In the genomic region with DNA sequence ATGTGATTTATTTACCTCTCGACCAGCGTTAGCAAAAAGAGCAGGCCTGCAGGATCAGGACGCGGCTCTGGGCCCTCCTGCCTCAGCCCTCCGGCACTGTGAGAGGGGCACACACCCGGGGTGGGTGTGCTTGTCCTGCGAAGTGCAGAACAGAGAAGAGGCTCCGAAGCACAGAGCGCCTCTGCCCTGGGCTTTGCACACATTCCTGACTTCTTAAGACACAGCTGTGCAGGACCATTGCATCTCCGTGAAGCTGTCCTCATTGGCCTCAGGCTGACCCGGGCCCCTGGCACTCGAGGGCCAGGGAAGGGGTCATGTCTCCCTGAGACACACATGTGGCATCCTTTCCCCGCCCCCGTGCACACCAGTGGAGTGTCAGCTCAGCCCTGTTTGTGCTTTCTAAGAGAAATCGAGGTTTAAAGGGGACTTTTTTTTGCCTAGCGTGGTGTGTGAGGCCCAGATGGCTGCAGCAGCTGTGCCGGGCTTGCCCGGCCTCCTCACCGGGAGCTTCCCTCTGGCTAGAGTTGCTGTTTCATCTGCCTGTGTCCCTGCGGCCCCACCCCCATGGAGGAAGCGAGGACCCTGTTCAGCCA, we compare ENCODE assay signal across 31 cellular contexts. TPM values are rescaled to one million over a fixed set of nuclear protein-coding genes. Genes with fewer than 3 reads are reported as not detected.
DNase-seq lines count a peak whose midpoint lies in the region; ATAC-seq, FAIRE-seq and TF ChIP-seq lines count a peak whose summit lies in the region.
"Had no signal": no experiment of that assay in that cellular context is flagged by ENCODE, and none has a peak within 500 bp of the region (broad histone marks: within the 10 kb centered on the region; RNA-seq: fewer than 3 reads in every experiment).

No MANE protein-coding gene starts in this region.

- no peak overlapping the region for H3K9ac ChIP-seq in BLaER1
- H3K9ac ChIP-seq: GM23248, neural progenitor cell had no signal

- H3K27me3 Mint-ChIP-seq in natural killer cell treated with Interleukin-12 subunit alpha and Interleukin-12 subunit beta and Interleukin-15 and Interleukin-18, amount 100 ng/mL, for 72 hours: peaks cover 25 to 27% of the 10 kb centered on the region in 2 donors
- H3K27me3 Mint-ChIP-seq: stimulated activated memory B cell treated with anti-CD40 and anti-IgM and Interleukin-4, amounts not matched to agents 10 μg/mL and 1 μg/mL and 100 μg/mL, for 72 hours had no signal

- H3K9me3 Mint-ChIP-seq in natural killer cell treated with Interleukin-12 subunit alpha and Interleukin-12 subunit beta and Interleukin-15 and Interleukin-18, amount 100 ng/mL, for 72 hours: no peaks in the 10 kb centered on the region
- H3K9me3 Mint-ChIP-seq: activated CD8-positive, alpha-beta T cell treated with anti-CD3 and anti-CD28 coated beads for 36 hours; neural progenitor cell; stimulated activated memory B cell treated with anti-CD40 and anti-IgM and Interleukin-4, amounts not matched to agents 10 μg/mL and 1 μg/mL and 100 μg/mL, for 72 hours had no signal

- DNase-seq in GM12891 (ENCODE audit: insufficient read length, low spot score) (no peak), SJCRH30 (peak; percentile 38 to 55), myocyte (ENCODE audit: low read depth) (peak; percentile 22), NCI-H1930 (lab: John Stamatoyannopoulos, UW) (no peak), HTR-8/SVneo (ENCODE audit: insufficient read length, low spot score) (no peak), SHP77 treated with DMSO at 0.1 percent for 48 hours (lab: John Stamatoyannopoulos, UW) (no peak)
- DNase-seq in natural killer cell treated with Interleukin-12 subunit alpha and Interleukin-12 subunit beta and Interleukin-15 and Interleukin-18, amount 100 ng/mL, for 72 hours (ENCODE audit: low spot score): no peak
- DNase-seq: activated CD4-positive, alpha-beta T cell treated with anti-CD3 and anti-CD28 coated beads for 1 hour; activated CD8-positive, alpha-beta T cell treated with anti-CD3 and anti-CD28 coated beads for 36 hours; activated naive CD4-positive, alpha-beta T cell treated with Interleukin-2 at 50 U/mL for 16 hours; Calu3; GM23248; kidney glomerular epithelial cell; mammary epithelial cell; NCI-H1105; NCI-H2029 treated with DMSO at 0.1 percent for 48 hours; NCI-H226; NCI-H748 treated with DMSO at 0.1 percent for 48 hours; stimulated activated CD4-positive, alpha-beta T cell treated with anti-CD3 and anti-CD28 coated beads, Interleukin-4, amount 100 ng/mL, for 4 hours; uterus had no signal

- H3K4me1 ChIP-seq in BLaER1 (peaks cover 19% of the 10 kb centered on the region), SJCRH30 (peaks cover 18% of the 10 kb centered on the region)
- H3K4me1 ChIP-seq: adrenal gland, neural progenitor cell, right lobe of liver, uterus had no signal

- no peak overlapping the region for H3K27ac ChIP-seq in BLaER1
- no peak overlapping the region for H3K27ac ChIP-seq in SJCRH30
- H3K27ac ChIP-seq: adrenal gland, C4-2B, epithelial cell of prostate, GM23248, neural progenitor cell, right lobe of liver, suprapubic skin, uterus had no signal

- no peaks in the 10 kb centered on the region for H3K36me3 Mint-ChIP-seq in natural killer cell treated with Interleukin-12 subunit alpha and Interleukin-12 subunit beta and Interleukin-15 and Interleukin-18, amount 100 ng/mL, for 72 hours
- H3K36me3 Mint-ChIP-seq: brain; neural progenitor cell; stimulated activated memory B cell treated with anti-CD40 and anti-IgM and Interleukin-4, amounts not matched to agents 10 μg/mL and 1 μg/mL and 100 μg/mL, for 72 hours had no signal

- peak overlapping the region; percentile 61 for H3K4me2 ChIP-seq in BLaER1
- H3K4me2 ChIP-seq: neural progenitor cell had no signal

- no peak overlapping the region for H3K27ac Mint-ChIP-seq in natural killer cell treated with Interleukin-12 subunit alpha and Interleukin-12 subunit beta and Interleukin-15 and Interleukin-18, amount 100 ng/mL, for 72 hours
- H3K27ac Mint-ChIP-seq: activated CD8-positive, alpha-beta T cell treated with anti-CD3 and anti-CD28 coated beads for 36 hours; neural progenitor cell; stimulated activated memory B cell treated with anti-CD40 and anti-IgM and Interleukin-4, amounts not matched to agents 10 μg/mL and 1 μg/mL and 100 μg/mL, for 72 hours had no signal

- 0 out of 2 replicates have a peak, but pooled peaks cover 8% of the 10 kb centered on the region for H4K20me1 ChIP-seq in BLaER1

- H3K36me3 ChIP-seq in BLaER1: no peaks in the 10 kb centered on the region
- no peaks in the 10 kb centered on the region for H3K36me3 ChIP-seq in SJCRH30
- H3K36me3 ChIP-seq: adrenal gland, neural progenitor cell, right lobe of liver, suprapubic skin, uterus had no signal

- peak; percentile 43 for FAIRE-seq in GM12891 (lab: Jason Lieb, UNC)
- no peak for FAIRE-seq in HTR-8/SVneo (lab: Jason Lieb, UNC)
- FAIRE-seq: RCC 7860, TTC549 had no signal

- no peak overlapping the region for H3K4me3 Mint-ChIP-seq in natural killer cell treated with Interleukin-12 subunit alpha and Interleukin-12 subunit beta and Interleukin-15 and Interleukin-18, amount 100 ng/mL, for 72 hours
- H3K4me3 Mint-ChIP-seq: activated CD8-positive, alpha-beta T cell treated with anti-CD3 and anti-CD28 coated beads for 36 hours; brain; neural progenitor cell; stimulated activated memory B cell treated with anti-CD40 and anti-IgM and Interleukin-4, amounts not matched to agents 10 μg/mL and 1 μg/mL and 100 μg/mL, for 72 hours had no signal

- H3K4me3 ChIP-seq in BLaER1 (no peak overlapping the region), SJCRH30 (no peak overlapping the region)
- H3K4me3 ChIP-seq: adrenal gland, GM23248, neural progenitor cell, right lobe of liver, suprapubic skin, uterus had no signal

- ATAC-seq in natural killer cell treated with Interleukin-12 subunit alpha and Interleukin-12 subunit beta and Interleukin-15 and Interleukin-18, amount 100 ng/mL, for 72 hours: no peak
- ATAC-seq: activated CD8-positive, alpha-beta T cell treated with anti-CD3 and anti-CD28 coated beads for 36 hours; right lobe of liver; stimulated activated memory B cell treated with anti-CD40 and anti-IgM and Interleukin-4, amounts not matched to agents 10 μg/mL and 1 μg/mL and 100 μg/mL, for 72 hours had no signal

- peaks cover 0 to 12% of the 10 kb centered on the region in 2 donors for H3K4me1 Mint-ChIP-seq in natural killer cell treated with Interleukin-12 subunit alpha and Interleukin-12 subunit beta and Interleukin-15 and Interleukin-18, amount 100 ng/mL, for 72 hours (ENCODE audit: low read depth in 2 of 2)

- no peak for TF ChIP-seq POLR2A in GM12891 (IDR thresholded peaks at IDR 0.05; ENCODE audit: low read depth, low read length)

- H3K9me3 ChIP-seq in BLaER1 (no peaks in the 10 kb centered on the region), SJCRH30 (replicated peaks) (no peaks in the 10 kb centered on the region)
- H3K9me3 ChIP-seq: adrenal gland, right lobe of liver, suprapubic skin, uterus had no signal

- H3K27me3 ChIP-seq in BLaER1 (peaks cover 11% of the 10 kb centered on the region; the same call in 1 of the 2 replicates), SJCRH30 (no peaks in the 10 kb centered on the region)

TF ChIP-seq in GM12891, 5 proteins besides CTCF, POLR2A, EP300 and RAD21:
- TF ChIP-seq POU2F2 (IDR thresholded peaks at IDR 0.05; ENCODE audit: low read depth, low read length): no peak
- TF ChIP-seq TAF1 (IDR thresholded peaks at IDR 0.05; ENCODE audit: low read depth, low read length): no peak
- TF ChIP-seq PAX5 (IDR thresholded peaks at IDR 0.05; ENCODE audit: insufficient read depth, low read length, severe bottlenecking): no peak
- no peak for TF ChIP-seq SPI1 (IDR thresholded peaks at IDR 0.05; ENCODE audit: low read depth, low read length)
- no peak for TF ChIP-seq POLR2AphosphoS5 (IDR thresholded peaks at IDR 0.05; ENCODE audit: low read depth, low read length)

RNA-seq across cellular contexts. Expression of a gene that starts 9.9 kb away (rescaled TPM):
- polyA plus RNA-seq in GM12891 (2012; ENCODE audit: low read depth, missing spikeins): 34.8 TPM
- total RNA-seq in SJCRH30 (2014; rRNA removed; shearing (Covaris generic)): 4.9 and 5.7 TPM in 2 replicates
- 4.4 and 8.7 TPM in 2 replicates for total RNA-seq in myocyte
- 14.0 TPM for polyA plus RNA-seq in myocyte (2012)
- total RNA-seq in natural killer cell treated with Interleukin-12 subunit alpha and Interleukin-12 subunit beta and Interleukin-15 and Interleukin-18, amount 100 ng/mL, for 72 hours: 10 to 100 TPM; 22.3 to 34.4 TPM

Comparison
In these comparisons a context has a peak if more than half of its experiments do, and no peak if none do; other contexts are left out.
1. DNase-seq: peak in SJCRH30 (2 of 2) and myocyte (single experiment); none in GM12891 (single experiment), NCI-H1930 (0 of 2), HTR-8/SVneo (single experiment), natural killer cell treated with Interleukin-12 subunit alpha and Interleukin-12 subunit beta and Interleukin-15 and Interleukin-18, amount 100 ng/mL, for 72 hours (single experiment) and SHP77 treated with DMSO at 0.1 percent for 48 hours (single experiment).